ENCODE assay signal across 8 cellular contexts in genomic region chr1:223081181-223081994, GRCh38.
DNase-seq lines count a peak whose midpoint lies in the region.

No MANE protein-coding gene starts in this region.

- peak overlapping the region in 4 of 5 donors; percentile 65 to 74 (median 68) for H3K9ac ChIP-seq in subcutaneous abdominal adipose tissue (ENCODE audit: low read length in 5 of 5)

- H3K9me3 ChIP-seq in HAP-1 (no peaks in the 10 kb centered on the region), subcutaneous abdominal adipose tissue (ENCODE audit: control insufficient read depth in 5 of 5, low read length in 5 of 5) (no peaks in the 10 kb centered on the region)

- peak; percentile 80 for DNase-seq in G401 (ENCODE audit: low spot score)
- DNase-seq in HAP-1 (ENCODE audit: low spot score in 2 of 2), result peak; percentile 86 to 93
- peak; percentile 90 for DNase-seq in LoVo (ENCODE audit: low spot score)
- DNase-seq in SHP77 treated with DMSO at 0.1 percent for 48 hours (lab: John Stamatoyannopoulos, UW), result peak; percentile 93
- DNase-seq in activated gamma-delta T cell treated with Interleukin-2 at 50 U/mL for 16 hours, result peak; percentile 56
- DNase-seq in foreskin melanocyte, result peak; percentile 65
- DNase-seq in non-pigmented ciliary epithelial cell (ENCODE audit: low read depth), result peak; percentile 32

- in situ Hi-C loops in G401 (cut with HindIII; ENCODE audit: low sequenced_read_pairs) (no loop called here), HAP-1 (cut with MboI; ENCODE audit: low sequenced_read_pairs) (loop anchor here (10.0 to 25.0 kb wide), 2 partner anchors 444 to 617 kb away; no protein-coding TSS in a partner anchor)

- H3K27ac ChIP-seq in subcutaneous abdominal adipose tissue (ENCODE audit: low read depth, low read length), result no peak overlapping the region

- peaks cover 2% of the 10 kb centered on the region; the same call in 1 of the 2 replicates for H3K4me1 ChIP-seq in HAP-1
- H3K4me1 ChIP-seq in subcutaneous abdominal adipose tissue (ENCODE audit: control insufficient read depth in 5 of 5, insufficient read depth in 5 of 5, low read length in 5 of 5), result peaks cover 0 to 24% (median 5%) of the 10 kb centered on the region in 5 donors

- no peaks in the 10 kb centered on the region for H3K27me3 ChIP-seq in HAP-1 (ENCODE audit: low read depth)
- no peaks in the 10 kb centered on the region for H3K27me3 ChIP-seq in subcutaneous abdominal adipose tissue (ENCODE audit: control insufficient read depth in 5 of 5, insufficient read depth in 4 of 5, low read length in 5 of 5)

- H3K36me3 ChIP-seq in HAP-1 (replicated peaks) (no peaks in the 10 kb centered on the region), subcutaneous abdominal adipose tissue (ENCODE audit: control insufficient read depth in 5 of 5, insufficient read depth in 5 of 5, low read length in 5 of 5) (no peaks in the 10 kb centered on the region)

- H3K4me3 ChIP-seq in HAP-1, result no peak overlapping the region
- H3K4me3 ChIP-seq in subcutaneous abdominal adipose tissue (ENCODE audit: low read depth in 1 of 5, low read length in 5 of 5), result peak overlapping the region; percentile 55 to 76 (median 67)

Comparison
In these comparisons a context has a peak if more than half of its experiments do, and no peak if none do; other contexts are left out.
1. DNase-seq: peak in every context shown above with its lines; median percentile 93 in SHP77 treated with DMSO at 0.1 percent for 48 hours; 90 in LoVo; 90 in HAP-1; 80 in G401; 65 in foreskin melanocyte; 56 in activated gamma-delta T cell treated with Interleukin-2 at 50 U/mL for 16 hours; 32 in non-pigmented ciliary epithelial cell.